1 cellular context compared by ENCODE assay signal in genomic region chr13:39942901-39943273, GRCh38.
TF ChIP-seq lines count a peak whose summit lies in the region.

No MANE protein-coding gene starts in this region.

TF ChIP-seq in GM23338, 12 proteins besides CTCF, POLR2A, EP300 and RAD21 (continued from another document):
- TF ChIP-seq, protein P1, sequence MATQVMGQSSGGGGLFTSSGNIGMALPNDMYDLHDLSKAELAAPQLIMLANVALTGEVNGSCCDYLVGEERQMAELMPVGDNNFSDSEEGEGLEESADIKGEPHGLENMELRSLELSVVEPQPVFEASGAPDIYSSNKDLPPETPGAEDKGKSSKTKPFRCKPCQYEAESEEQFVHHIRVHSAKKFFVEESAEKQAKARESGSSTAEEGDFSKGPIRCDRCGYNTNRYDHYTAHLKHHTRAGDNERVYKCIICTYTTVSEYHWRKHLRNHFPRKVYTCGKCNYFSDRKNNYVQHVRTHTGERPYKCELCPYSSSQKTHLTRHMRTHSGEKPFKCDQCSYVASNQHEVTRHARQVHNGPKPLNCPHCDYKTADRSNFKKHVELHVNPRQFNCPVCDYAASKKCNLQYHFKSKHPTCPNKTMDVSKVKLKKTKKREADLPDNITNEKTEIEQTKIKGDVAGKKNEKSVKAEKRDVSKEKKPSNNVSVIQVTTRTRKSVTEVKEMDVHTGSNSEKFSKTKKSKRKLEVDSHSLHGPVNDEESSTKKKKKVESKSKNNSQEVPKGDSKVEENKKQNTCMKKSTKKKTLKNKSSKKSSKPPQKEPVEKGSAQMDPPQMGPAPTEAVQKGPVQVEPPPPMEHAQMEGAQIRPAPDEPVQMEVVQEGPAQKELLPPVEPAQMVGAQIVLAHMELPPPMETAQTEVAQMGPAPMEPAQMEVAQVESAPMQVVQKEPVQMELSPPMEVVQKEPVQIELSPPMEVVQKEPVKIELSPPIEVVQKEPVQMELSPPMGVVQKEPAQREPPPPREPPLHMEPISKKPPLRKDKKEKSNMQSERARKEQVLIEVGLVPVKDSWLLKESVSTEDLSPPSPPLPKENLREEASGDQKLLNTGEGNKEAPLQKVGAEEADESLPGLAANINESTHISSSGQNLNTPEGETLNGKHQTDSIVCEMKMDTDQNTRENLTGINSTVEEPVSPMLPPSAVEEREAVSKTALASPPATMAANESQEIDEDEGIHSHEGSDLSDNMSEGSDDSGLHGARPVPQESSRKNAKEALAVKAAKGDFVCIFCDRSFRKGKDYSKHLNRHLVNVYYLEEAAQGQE (IDR thresholded peaks at IDR 0.05; ENCODE audit: unreplicated experiment): no peak
